ENCODE assay signal across 18 cellular contexts in genomic region chr10:110758128-110758527, GRCh38.
DNase-seq lines count a peak whose midpoint lies in the region; ATAC-seq and TF ChIP-seq lines count a peak whose summit lies in the region.
"Had no signal": no experiment of that assay in that cellular context is flagged by ENCODE, and none has a peak within 500 bp of the region (broad histone marks: within the 10 kb centered on the region; RNA-seq: fewer than 3 reads in every experiment).

No MANE protein-coding gene starts in this region.

- H3K27ac ChIP-seq in C4-2B = peak overlapping the region; percentile 18
- H3K27ac ChIP-seq in esophagus squamous epithelium = peak overlapping the region in 3 of 4 donors; percentile 45 to 64 (median 52)
- H3K27ac ChIP-seq in sigmoid colon = peak overlapping the region; percentile 30 to 53 (median 43)
- H3K27ac ChIP-seq: PC-9 had no signal

- peaks cover 9 to 42% (median 19%) of the 10 kb centered on the region in 3 donors for H3K4me1 ChIP-seq in esophagus squamous epithelium
- H3K4me1 ChIP-seq in sigmoid colon = peaks cover 0 to 15% (median 7%) of the 10 kb centered on the region in 4 donors

- 94 to 97% methylated on average over 2 of the region's 2 CpGs for WGBS in esophagus squamous epithelium, 2 donors
- WGBS in sigmoid colon, 2 donors = 20 to 78% methylated on average over 2 of the region's 2 CpGs

- TF ChIP-seq CTCF in C4-2B (conservative IDR thresholded peaks at IDR 0.05) (no peak), esophagus squamous epithelium (IDR thresholded peaks at IDR 0.05) (no peak), sigmoid colon (IDR thresholded peaks at IDR 0.05) (no peak)

- H3K9me3 ChIP-seq in esophagus squamous epithelium = no peaks in the 10 kb centered on the region
- H3K9me3 ChIP-seq in sigmoid colon = no peaks in the 10 kb centered on the region

- H3K4me3 ChIP-seq in esophagus squamous epithelium = no peak overlapping the region
- H3K4me3 ChIP-seq in sigmoid colon = no peak overlapping the region
- H3K4me3 ChIP-seq: K562, PC-9 had no signal

- ATAC-seq in HG02840 (IDR thresholded peaks at IDR 0.05; ENCODE audit: low FRiP score, unreplicated experiment) = no peak
- ATAC-seq: K562 had no signal

- intact Hi-C loops in esophagus squamous epithelium (cut with DNase I) (no loop called here), sigmoid colon (cut with DNase I) (no loop called here)

- no peaks in the 10 kb centered on the region for H3K27me3 ChIP-seq in esophagus squamous epithelium
- H3K27me3 ChIP-seq in sigmoid colon = no peaks in the 10 kb centered on the region

- no peak for TF ChIP-seq EP300 in sigmoid colon (IDR thresholded peaks at IDR 0.05)

- DNase-seq in NCI-H82 treated with DMSO at 0.1 percent for 48 hours (lab: John Stamatoyannopoulos, UW; ENCODE audit: unreplicated experiment) (peak; percentile 95), esophagus squamous epithelium (lab: John Stamatoyannopoulos, UW) (no peak), sigmoid colon (no peak), NCI-H1105 (lab: John Stamatoyannopoulos, UW) (no peak), T-helper 9 cell (no peak)
- no peak for DNase-seq in activated CD4-positive, CD25-positive, alpha-beta regulatory T cell treated with anti-CD3 and anti-CD28 coated beads, Interleukin-2, amount 50 U/mL, for 72 hours
- DNase-seq: COR-L47, GF-D8, GOT3, MV-4-11, NCI-H1436, NCI-H2029 treated with DMSO at 0.1 percent for 48 hours, NCI-H2171 treated with DMSO at 0.1 percent for 48 hours, NCI-H446 treated with DMSO at 0.1 percent for 48 hours, PC-9 had no signal

- H3K36me3 ChIP-seq in esophagus squamous epithelium (no peaks in the 10 kb centered on the region), sigmoid colon (no peaks in the 10 kb centered on the region)

- TF ChIP-seq POLR2A in esophagus squamous epithelium (IDR thresholded peaks at IDR 0.05) (no peak), sigmoid colon (IDR thresholded peaks at IDR 0.05) (no peak)
